20 cellular contexts compared by ENCODE assay signal in the genomic region with DNA sequence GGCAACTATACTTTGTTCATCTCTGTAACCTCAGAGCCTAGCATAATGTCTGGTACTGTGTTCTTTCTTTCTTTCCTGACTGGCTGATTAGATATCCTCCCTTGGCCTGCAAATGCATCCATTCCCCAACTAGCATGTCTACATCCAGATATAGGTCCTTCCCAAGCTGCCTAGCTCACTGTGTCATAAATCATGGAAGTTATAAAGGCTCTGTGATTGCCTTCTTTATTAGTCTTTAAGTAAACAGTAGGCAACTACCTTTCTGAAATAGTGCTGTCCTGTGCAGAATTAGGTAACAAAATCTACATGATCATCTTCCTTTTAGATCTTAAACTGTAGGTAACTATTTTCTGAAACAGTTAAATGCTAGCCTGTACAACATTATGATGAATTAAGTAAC.
"Had no signal": no experiment of that assay in that cellular context is flagged by ENCODE, and none has a peak within 500 bp of the region (broad histone marks: within the 10 kb centered on the region; RNA-seq: fewer than 3 reads in every experiment).

No MANE protein-coding gene starts in this region.

- H3K27ac ChIP-seq: RWPE1 had no signal

- H3K4me2 ChIP-seq: SK-N-SH had no signal

- ATAC-seq: Panc1, PC-3 had no signal

- DNase-seq: KBM-7, NCI-H1092, NCI-H1105 treated with DMSO at 0.1 percent for 48 hours, NCI-H1417 treated with DMSO at 0.1 percent for 48 hours, NCI-H146, NCI-H1694 treated with DMSO at 0.1 percent for 48 hours, NCI-H1930, NCI-H2081, NCI-H2107, NCI-H226, NCI-H446, NCI-H510A, NCI-H524 treated with DMSO at 0.1 percent for 48 hours, NCI-H69, NCI-H774, PC-3, SHP77, SK-N-SH had no signal

- H3K9me3 ChIP-seq: SK-N-SH had no signal
